Comparison of ENCODE assay signal across 7 cellular contexts in genomic region chr10:102742313-102742712, GRCh38. TPM values are rescaled to one million over a fixed set of nuclear protein-coding genes. Genes with fewer than 3 reads are reported as not detected.
DNase-seq lines count a peak whose midpoint lies in the region; ATAC-seq and TF ChIP-seq lines count a peak whose summit lies in the region.
"Not testable (repeated sequence)": the region's sequence is repeated elsewhere in the genome, so short reads cannot be mapped to it uniquely, and the experiment has no call there.

No MANE protein-coding gene starts in this region.

- DNase-seq in CD4-positive, CD25-positive, alpha-beta regulatory T cell; WTC11 (ENCODE audit: low spot score); activated naive CD8-positive, alpha-beta T cell treated with anti-CD3 and anti-CD28 coated beads, Interleukin-2, amount 10 ng/mL, durations not matched to agents 7 days and 5 days; neural progenitor cell (ENCODE audit: low spot score); thoracic aorta (ENCODE audit: low spot score): not testable (repeated sequence)

- H3K27ac Mint-ChIP-seq in CD4-positive, CD25-positive, alpha-beta regulatory T cell: peak overlapping the region in 2 of 3 donors; percentile 23 to 92
- H3K27ac Mint-ChIP-seq in WTC11, neural progenitor cell: not testable (repeated sequence)
- peak overlapping the region; percentile 83 for H3K27ac Mint-ChIP-seq in activated naive CD8-positive, alpha-beta T cell treated with anti-CD3 and anti-CD28 coated beads, Interleukin-2, amount 10 ng/mL, durations not matched to agents 7 days and 5 days
- peak overlapping the region; percentile 98 for H3K27ac Mint-ChIP-seq in dendritic cell treated with granulocyte-macrophage colony-stimulating factor and Interleukin-4, amounts not matched to agents 40 ng/mL and 50 ng/mL, for 4 days

- peaks cover 27% of the 10 kb centered on the region for H3K79me2 ChIP-seq in neural progenitor cell (ENCODE audit: low read depth)

- ATAC-seq in CD4-positive, CD25-positive, alpha-beta regulatory T cell (ENCODE audit: low read depth in 2 of 2); WTC11; activated naive CD8-positive, alpha-beta T cell treated with anti-CD3 and anti-CD28 coated beads, Interleukin-2, amount 10 ng/mL, durations not matched to agents 7 days and 5 days (ENCODE audit: low read depth); thoracic aorta (ENCODE audit: insufficient number of reproducible peaks, low FRiP score, low read depth): not testable (repeated sequence)

- not testable (repeated sequence) for H2AFZ ChIP-seq in neural progenitor cell (replicated peaks)

- not testable (repeated sequence) for H3K9ac ChIP-seq in neural progenitor cell

- H3K27me3 Mint-ChIP-seq in CD4-positive, CD25-positive, alpha-beta regulatory T cell; activated naive CD8-positive, alpha-beta T cell treated with anti-CD3 and anti-CD28 coated beads, Interleukin-2, amount 10 ng/mL, durations not matched to agents 7 days and 5 days; dendritic cell treated with granulocyte-macrophage colony-stimulating factor and Interleukin-4, amounts not matched to agents 40 ng/mL and 50 ng/mL, for 4 days; neural progenitor cell (ENCODE audit: insufficient read depth, low read depth): not testable (repeated sequence)
- peaks cover 12% of the 10 kb centered on the region for H3K27me3 Mint-ChIP-seq in WTC11 (ENCODE audit: low read depth)

- not testable (repeated sequence) for H3K27me3 ChIP-seq in CD4-positive, CD25-positive, alpha-beta regulatory T cell (ENCODE audit: control insufficient read depth, insufficient read depth, low read length); neural progenitor cell; thoracic aorta (replicated peaks; ENCODE audit: insufficient read depth)

- peaks cover 33% of the 10 kb centered on the region for H3K4me1 ChIP-seq in CD4-positive, CD25-positive, alpha-beta regulatory T cell (ENCODE audit: control insufficient read depth, insufficient read depth, low read length, poor library complexity, severe bottlenecking)
- H3K4me1 ChIP-seq in HEK293 (ENCODE audit: control insufficient read depth, insufficient read depth, low read length); neural progenitor cell: not testable (repeated sequence)
- peaks cover 27 to 65% of the 10 kb centered on the region in 2 donors for H3K4me1 ChIP-seq in thoracic aorta (ENCODE audit: control insufficient read depth in 1 of 2, low read depth in 2 of 2)

- not testable (repeated sequence) for H3K4me3 Mint-ChIP-seq in CD4-positive, CD25-positive, alpha-beta regulatory T cell; activated naive CD8-positive, alpha-beta T cell treated with anti-CD3 and anti-CD28 coated beads, Interleukin-2, amount 10 ng/mL, durations not matched to agents 7 days and 5 days; dendritic cell treated with granulocyte-macrophage colony-stimulating factor and Interleukin-4, amounts not matched to agents 40 ng/mL and 50 ng/mL, for 4 days
- H3K4me3 Mint-ChIP-seq in WTC11: 0 out of 2 replicates have a peak overlapping the region, but pooled peaks have one; percentile 98
- H3K4me3 Mint-ChIP-seq in neural progenitor cell: peak overlapping the region; percentile 73

- peaks cover 29% of the 10 kb centered on the region for H3F3A ChIP-seq in neural progenitor cell (ENCODE audit: low read depth)

- peaks cover 0 to 41% (median 33%) of the 10 kb centered on the region in 4 donors for H3K4me1 Mint-ChIP-seq in CD4-positive, CD25-positive, alpha-beta regulatory T cell
- H3K4me1 Mint-ChIP-seq in WTC11 (peaks cover 45% of the 10 kb centered on the region), neural progenitor cell (peaks cover 26% of the 10 kb centered on the region)
- H3K4me1 Mint-ChIP-seq in activated naive CD8-positive, alpha-beta T cell treated with anti-CD3 and anti-CD28 coated beads, Interleukin-2, amount 10 ng/mL, durations not matched to agents 7 days and 5 days: peaks cover 33% of the 10 kb centered on the region
- H3K4me1 Mint-ChIP-seq in dendritic cell treated with granulocyte-macrophage colony-stimulating factor and Interleukin-4, amounts not matched to agents 40 ng/mL and 50 ng/mL, for 4 days (ENCODE audit: low read depth): peaks cover 61% of the 10 kb centered on the region

- not testable (repeated sequence) for H3K36me3 Mint-ChIP-seq in CD4-positive, CD25-positive, alpha-beta regulatory T cell; WTC11; neural progenitor cell
- H3K36me3 Mint-ChIP-seq in activated naive CD8-positive, alpha-beta T cell treated with anti-CD3 and anti-CD28 coated beads, Interleukin-2, amount 10 ng/mL, durations not matched to agents 7 days and 5 days: peaks cover 15% of the 10 kb centered on the region
- H3K36me3 Mint-ChIP-seq in dendritic cell treated with granulocyte-macrophage colony-stimulating factor and Interleukin-4, amounts not matched to agents 40 ng/mL and 50 ng/mL, for 4 days (ENCODE audit: low read depth): peaks cover 33% of the 10 kb centered on the region

- POLR2A ChIA-PET in HEK293 (lab: Yijun Ruan, JAX): interaction anchor here (1.8 kb wide), 1 partner anchor 97 kb away, joined by 4 read pairs; no protein-coding TSS in a partner anchor
- POLR2A ChIA-PET in WTC11 (lab: Charles Lee): not testable (repeated sequence)
- POLR2A ChIA-PET in activated naive CD8-positive, alpha-beta T cell treated with anti-CD3 and anti-CD28 coated beads, Interleukin-2, amount 10 ng/mL, durations not matched to agents 7 days and 5 days (lab: Charles Lee): interaction anchor here (0.5 kb wide), 1 partner anchor 19 kb away, joined by 3 read pairs; no protein-coding TSS in a partner anchor

- H3K36me3 ChIP-seq in CD4-positive, CD25-positive, alpha-beta regulatory T cell (ENCODE audit: control insufficient read depth, insufficient read depth, low read length); HEK293 (ENCODE audit: control insufficient read depth in 2 of 2, insufficient read depth in 1 of 2, low read length in 2 of 2); neural progenitor cell; thoracic aorta: not testable (repeated sequence)

- CTCF ChIA-PET in HEK293 (lab: Yijun Ruan, JAX): interaction anchor here (0.6 to 3.2 kb wide), 2 partner anchors 10 to 117 kb away, joined by 4 to 18 read pairs; no protein-coding TSS in a partner anchor
- CTCF ChIA-PET in WTC11 (lab: Charles Lee): not testable (repeated sequence)

- not testable (repeated sequence) for H3K9me3 ChIP-seq in CD4-positive, CD25-positive, alpha-beta regulatory T cell (ENCODE audit: control insufficient read depth in 2 of 2, low read length in 2 of 2); HEK293 (ENCODE audit: control insufficient read depth, insufficient read depth, low read depth, low read length); neural progenitor cell (ENCODE audit: low read depth); thoracic aorta

- not testable (repeated sequence) for H4K20me1 ChIP-seq in neural progenitor cell (ENCODE audit: low read depth)

- intact Hi-C loops in dendritic cell treated with granulocyte-macrophage colony-stimulating factor and Interleukin-4, amounts not matched to agents 40 ng/mL and 50 ng/mL, for 4 days (cut with micrococcal nuclease): loop anchor here (5.0 kb wide), 1 partner anchor 75 kb away; no protein-coding TSS in a partner anchor

- not testable (repeated sequence) for H3K4me2 ChIP-seq in neural progenitor cell

- not testable (repeated sequence) for H3K9me3 Mint-ChIP-seq in CD4-positive, CD25-positive, alpha-beta regulatory T cell; WTC11; activated naive CD8-positive, alpha-beta T cell treated with anti-CD3 and anti-CD28 coated beads, Interleukin-2, amount 10 ng/mL, durations not matched to agents 7 days and 5 days; dendritic cell treated with granulocyte-macrophage colony-stimulating factor and Interleukin-4, amounts not matched to agents 40 ng/mL and 50 ng/mL, for 4 days; neural progenitor cell

- H3K4me3 ChIP-seq in CD4-positive, CD25-positive, alpha-beta regulatory T cell (ENCODE audit: low read depth, low read length); HEK293 (ENCODE audit: low read depth, low read length); neural progenitor cell; thoracic aorta: not testable (repeated sequence)

- not testable (repeated sequence) for H3K27ac ChIP-seq in CD4-positive, CD25-positive, alpha-beta regulatory T cell (ENCODE audit: insufficient read depth, low read length, poor library complexity, severe bottlenecking); HEK293 (ENCODE audit: extremely low read depth, low read depth, low read length); neural progenitor cell
- peak overlapping the region; percentile 15 to 94 for H3K27ac ChIP-seq in thoracic aorta

- not testable (repeated sequence) for TF ChIP-seq CTCF in HEK293 (tag by site-specific recombination; IDR thresholded peaks at IDR 0.05); WTC11 (IDR thresholded peaks at IDR 0.05); neural progenitor cell (IDR thresholded peaks at IDR 0.05); thoracic aorta (IDR thresholded peaks at IDR 0.05)

RNA-seq across cellular contexts. Expression of gene WBP1L, which starts 1.4 kb away (rescaled TPM):
- 27.7 TPM for total RNA-seq in CD4-positive, CD25-positive, alpha-beta regulatory T cell
- polyA plus RNA-seq in CD4-positive, CD25-positive, alpha-beta regulatory T cell: 10 to 100 TPM; 26.9 to 38.5 (median 28.3) TPM
- total RNA-seq in WTC11 (2021) (25.9 to 26.8 TPM (median 26.4 TPM) in 3 replicates), neural progenitor cell (ENCODE audit: low replicate concordance) (21.1 and 29.3 TPM in 2 replicates), thoracic aorta (100 to 1,000 TPM; 123 to 268 TPM)
- 10 to 100 TPM; 31.0 to 31.4 TPM for total RNA-seq in activated naive CD8-positive, alpha-beta T cell treated with anti-CD3 and anti-CD28 coated beads, Interleukin-2, amount 10 ng/mL, durations not matched to agents 7 days and 5 days

RNA-seq across cellular contexts. Expression of gene SFXN2, which starts 27.9 kb away (rescaled TPM):
- 9.9 TPM for total RNA-seq in CD4-positive, CD25-positive, alpha-beta regulatory T cell
- polyA plus RNA-seq in CD4-positive, CD25-positive, alpha-beta regulatory T cell: 10 to 100 TPM in 2 of 4 donors, 1 to 10 TPM in 2; 4.9 to 11.5 (median 8.9) TPM
- 15.7 to 21.2 TPM (median 15.9 TPM) in 3 replicates for total RNA-seq in WTC11 (2021)
- total RNA-seq in activated naive CD8-positive, alpha-beta T cell treated with anti-CD3 and anti-CD28 coated beads, Interleukin-2, amount 10 ng/mL, durations not matched to agents 7 days and 5 days: 10 to 100 TPM; 19.4 to 21.1 TPM
- 6.4 and 15.5 TPM in 2 replicates for total RNA-seq in neural progenitor cell (ENCODE audit: low replicate concordance)
- 10 to 100 TPM in 1 of 2 donors, 1 to 10 TPM in 1; 1.6 to 18.3 TPM for total RNA-seq in thoracic aorta

RNA-seq across cellular contexts. Expression of gene ARL3, which starts 28.1 kb away (rescaled TPM):
- 2.0 TPM for total RNA-seq in CD4-positive, CD25-positive, alpha-beta regulatory T cell
- 1 to 10 TPM; 2.3 to 3.3 (median 3.0) TPM for polyA plus RNA-seq in CD4-positive, CD25-positive, alpha-beta regulatory T cell
- total RNA-seq in WTC11 (2021): 13.3 to 16.1 TPM (median 15.6 TPM) in 3 replicates
- total RNA-seq in activated naive CD8-positive, alpha-beta T cell treated with anti-CD3 and anti-CD28 coated beads, Interleukin-2, amount 10 ng/mL, durations not matched to agents 7 days and 5 days: 1 to 10 TPM; 4.6 TPM
- total RNA-seq in neural progenitor cell (ENCODE audit: low replicate concordance): 20.8 and 29.7 TPM in 2 replicates
- 1 to 10 TPM; 5.1 to 8.8 TPM for total RNA-seq in thoracic aorta
